In genomic region chr12:53045646-53046045, GRCh38 we compare ENCODE assay signal across 1 cellular context.
TF ChIP-seq lines count a peak whose summit lies in the region.

No MANE protein-coding gene starts in this region.

TF ChIP-seq in HepG2, 621 proteins besides CTCF, POLR2A, EP300 and RAD21:
- no peak for TF ChIP-seq HNF1A (IDR thresholded peaks at IDR 0.05; ENCODE audit: low read depth)
- TF ChIP-seq HNF1A (CRISPR knock-in tag; IDR thresholded peaks at IDR 0.05; ENCODE audit: borderline replicate concordance) = no peak
- TF ChIP-seq ZBTB39 (CRISPR knock-in tag; IDR thresholded peaks at IDR 0.05) = 0 out of 2 replicates have a peak, but pooled peaks have one; percentile 10
